9 cellular contexts compared by ENCODE assay signal in genomic region chr19:16661480-16662034, GRCh38. TPM values are rescaled to one million over a fixed set of nuclear protein-coding genes. Genes with fewer than 3 reads are reported as not detected.
DNase-seq lines count a peak whose midpoint lies in the region; ATAC-seq and TF ChIP-seq lines count a peak whose summit lies in the region.
"Had no signal": no experiment of that assay in that cellular context is flagged by ENCODE, and none has a peak within 500 bp of the region (broad histone marks: within the 10 kb centered on the region; RNA-seq: fewer than 3 reads in every experiment).

No MANE protein-coding gene starts in this region.

- H3K36me3 Mint-ChIP-seq in activated CD4-positive, alpha-beta memory T cell treated with anti-CD3 and anti-CD28 coated beads, Interleukin-2, amount 10 ng/mL, durations not matched to agents 7 days and 5 days (ENCODE audit: low read depth), result peaks cover 23% of the 10 kb centered on the region

- ATAC-seq in HG02610 (IDR thresholded peaks at IDR 0.05; ENCODE audit: unreplicated experiment), result no peak

- peaks cover 13% of the 10 kb centered on the region for H3K27me3 Mint-ChIP-seq in activated CD4-positive, alpha-beta memory T cell treated with anti-CD3 and anti-CD28 coated beads, Interleukin-2, amount 10 ng/mL, durations not matched to agents 7 days and 5 days

- no peak for TF ChIP-seq CTCF in AG09309 (IDR thresholded peaks at IDR 0.05; ENCODE audit: control insufficient read depth, insufficient read depth, low read depth, low read length, missing control alignments)
- no peak for TF ChIP-seq CTCF in HEK293 (tag by site-specific recombination; IDR thresholded peaks at IDR 0.05)
- TF ChIP-seq CTCF in neutrophil (IDR thresholded peaks at IDR 0.05), result no peak

- H3K27ac Mint-ChIP-seq in activated CD4-positive, alpha-beta memory T cell treated with anti-CD3 and anti-CD28 coated beads, Interleukin-2, amount 10 ng/mL, durations not matched to agents 7 days and 5 days, result no peak overlapping the region

- H3K4me1 ChIP-seq in HEK293 (ENCODE audit: control insufficient read depth, insufficient read depth, low read length) (no peaks in the 10 kb centered on the region), neutrophil (ENCODE audit: control insufficient read depth in 1 of 2, insufficient read depth in 1 of 2, low read depth in 1 of 2, low read length in 1 of 2) (peaks cover 51 to 59% of the 10 kb centered on the region in 2 experiments)

- peak overlapping the region; percentile 70 for H3K4me3 ChIP-seq in AG09309 (ENCODE audit: control insufficient read depth, low read depth, low read length)
- peak overlapping the region; percentile 99 for H3K4me3 ChIP-seq in HEK293 (ENCODE audit: low read depth, low read length)
- peak overlapping the region; percentile 96 to 99 for H3K4me3 ChIP-seq in neutrophil (ENCODE audit: low read depth in 1 of 2, low read length in 1 of 2)

- CTCF ChIA-PET in HEK293 (lab: Yijun Ruan, JAX), result interaction anchor here (0.7 to 1.3 kb wide), 2 partner anchors 146 to 223 kb away, joined by 3 to 4 read pairs; no protein-coding TSS in a partner anchor
- CTCF ChIA-PET in activated CD4-positive, alpha-beta memory T cell treated with anti-CD3 and anti-CD28 coated beads, Interleukin-2, amount 10 ng/mL, durations not matched to agents 7 days and 5 days (lab: Charles Lee), result interaction anchor here (0.6 to 1.8 kb wide), 4 partner anchors 11 to 27 kb away, joined by 3 to 7 read pairs (median 4); no protein-coding TSS in a partner anchor

- no peaks in the 10 kb centered on the region for H3K9me3 Mint-ChIP-seq in activated CD4-positive, alpha-beta memory T cell treated with anti-CD3 and anti-CD28 coated beads, Interleukin-2, amount 10 ng/mL, durations not matched to agents 7 days and 5 days

- H3K27me3 ChIP-seq in neutrophil, result no peaks in the 10 kb centered on the region

- H3K4me1 Mint-ChIP-seq in activated CD4-positive, alpha-beta memory T cell treated with anti-CD3 and anti-CD28 coated beads, Interleukin-2, amount 10 ng/mL, durations not matched to agents 7 days and 5 days, result peaks cover 44% of the 10 kb centered on the region

- H3K9me3 ChIP-seq in HEK293 (ENCODE audit: control insufficient read depth, insufficient read depth, low read depth, low read length) (no peaks in the 10 kb centered on the region), neutrophil (no peaks in the 10 kb centered on the region)

- POLR2A ChIA-PET in HEK293 (lab: Yijun Ruan, JAX), result interaction anchor here (1.1 to 2.6 kb wide), 2 partner anchors 11 to 33 kb away, joined by 3 to 12 read pairs; partner anchors contain the start of gene MED26
- POLR2A ChIA-PET in activated CD4-positive, alpha-beta memory T cell treated with anti-CD3 and anti-CD28 coated beads, Interleukin-2, amount 10 ng/mL, durations not matched to agents 7 days and 5 days (lab: Charles Lee), result interaction anchor here (0.8 to 6.6 kb wide), 9 partner anchors 15 to 166 kb away, joined by 3 to 73 read pairs (median 4); partner anchors contain the start of genes C19orf44, CALR3, MED26 and SLC35E1

- H3K27ac ChIP-seq in HEK293 (ENCODE audit: extremely low read depth, low read depth, low read length), result no peak overlapping the region; the same call in 1 of the 2 replicates
- peak overlapping the region; percentile 95 for H3K27ac ChIP-seq in neutrophil

- H3K36me3 ChIP-seq in HEK293 (ENCODE audit: control insufficient read depth in 2 of 2, insufficient read depth in 1 of 2, low read length in 2 of 2) (peaks cover 0 to 23% of the 10 kb centered on the region in 2 experiments; a peak in 2 of 3 replicates), neutrophil (peaks cover 22% of the 10 kb centered on the region)

- DNase-seq in AG09309 (ENCODE audit: low read depth) (no peak), germinal center (ENCODE audit: low spot score) (peak; percentile 22), NCI-H524 treated with DMSO at 0.1 percent for 48 hours (lab: John Stamatoyannopoulos, UW) (no peak), kidney tubule cell (ENCODE audit: low spot score) (no peak)
- no peak for DNase-seq in activated CD4-positive, alpha-beta memory T cell treated with anti-CD3 and anti-CD28 coated beads, Interleukin-2, amount 10 ng/mL, durations not matched to agents 7 days and 5 days

- peak overlapping the region; percentile 70 for H3K4me3 Mint-ChIP-seq in activated CD4-positive, alpha-beta memory T cell treated with anti-CD3 and anti-CD28 coated beads, Interleukin-2, amount 10 ng/mL, durations not matched to agents 7 days and 5 days

TF ChIP-seq in HEK293, 187 proteins besides CTCF, POLR2A, EP300 and RAD21 (continues in another document):
- TF ChIP-seq ZNF600 (tag by site-specific recombination; IDR thresholded peaks at IDR 0.05) (peak; percentile 93), ZIC2 (tag by site-specific recombination; IDR thresholded peaks at IDR 0.05) (0 out of 2 replicates have a peak, but pooled peaks have one; percentile 26), KLF7 (tag by site-specific recombination; IDR thresholded peaks at IDR 0.05; ENCODE audit: borderline replicate concordance) (no peak), KLF17 (tag by site-specific recombination; IDR thresholded peaks at IDR 0.05) (no peak; the same call in 1 of the 2 replicates), ZNF76 (tag by site-specific recombination; IDR thresholded peaks at IDR 0.05; ENCODE audit: borderline replicate concordance, low read depth) (0 out of 2 replicates have a peak, but pooled peaks have one; percentile 16), ZBTB17 (tag by site-specific recombination; IDR thresholded peaks at IDR 0.05) (0 out of 2 replicates have a peak, but pooled peaks have one; percentile 12), ZFHX2 (tag by site-specific recombination; conservative IDR thresholded peaks at IDR 0.05) (peak; percentile 26), ZNF639 (tag by site-specific recombination; IDR thresholded peaks at IDR 0.05) (no peak), EGR2 (tag by site-specific recombination; IDR thresholded peaks at IDR 0.05; ENCODE audit: low read depth) (peak; percentile 29; the same call in 1 of the 2 replicates), ZBTB48 (tag by site-specific recombination; IDR thresholded peaks at IDR 0.05) (peak; percentile 29; the same call in 1 of the 2 replicates), ZNF664 (tag by site-specific recombination; IDR thresholded peaks at IDR 0.05) (no peak), KLF8 (tag by site-specific recombination; IDR thresholded peaks at IDR 0.05) (0 out of 2 replicates have a peak, but pooled peaks have one; percentile 24), ZBTB10 (tag by site-specific recombination; IDR thresholded peaks at IDR 0.05) (peak; percentile 83), ZBTB1 (tag by site-specific recombination; IDR thresholded peaks at IDR 0.05) (0 out of 2 replicates have a peak, but pooled peaks have one; percentile 9)

RNA-seq across cellular contexts. Expression of gene TMEM38A, which starts 0.6 kb away (rescaled TPM):
- 1 to 10 TPM; 1.4 TPM for total RNA-seq in activated CD4-positive, alpha-beta memory T cell treated with anti-CD3 and anti-CD28 coated beads, Interleukin-2, amount 10 ng/mL, durations not matched to agents 7 days and 5 days

RNA-seq across cellular contexts. Expression of gene SMIM7, which starts 1.6 kb away (rescaled TPM):
- total RNA-seq in activated CD4-positive, alpha-beta memory T cell treated with anti-CD3 and anti-CD28 coated beads, Interleukin-2, amount 10 ng/mL, durations not matched to agents 7 days and 5 days, result 10 to 100 TPM; 52.6 to 60.6 TPM

RNA-seq across cellular contexts. Expression of gene MED26, which starts 33.6 kb away (rescaled TPM):
- 10 to 100 TPM; 15.5 to 15.9 TPM for total RNA-seq in activated CD4-positive, alpha-beta memory T cell treated with anti-CD3 and anti-CD28 coated beads, Interleukin-2, amount 10 ng/mL, durations not matched to agents 7 days and 5 days

RNA-seq across cellular contexts. Expression of gene NWD1, which starts 58.1 kb away (rescaled TPM):
- not detected for total RNA-seq in activated CD4-positive, alpha-beta memory T cell treated with anti-CD3 and anti-CD28 coated beads, Interleukin-2, amount 10 ng/mL, durations not matched to agents 7 days and 5 days
- total RNA-seq: glomerular endothelial cell had no signal
